In the genomic region with DNA sequence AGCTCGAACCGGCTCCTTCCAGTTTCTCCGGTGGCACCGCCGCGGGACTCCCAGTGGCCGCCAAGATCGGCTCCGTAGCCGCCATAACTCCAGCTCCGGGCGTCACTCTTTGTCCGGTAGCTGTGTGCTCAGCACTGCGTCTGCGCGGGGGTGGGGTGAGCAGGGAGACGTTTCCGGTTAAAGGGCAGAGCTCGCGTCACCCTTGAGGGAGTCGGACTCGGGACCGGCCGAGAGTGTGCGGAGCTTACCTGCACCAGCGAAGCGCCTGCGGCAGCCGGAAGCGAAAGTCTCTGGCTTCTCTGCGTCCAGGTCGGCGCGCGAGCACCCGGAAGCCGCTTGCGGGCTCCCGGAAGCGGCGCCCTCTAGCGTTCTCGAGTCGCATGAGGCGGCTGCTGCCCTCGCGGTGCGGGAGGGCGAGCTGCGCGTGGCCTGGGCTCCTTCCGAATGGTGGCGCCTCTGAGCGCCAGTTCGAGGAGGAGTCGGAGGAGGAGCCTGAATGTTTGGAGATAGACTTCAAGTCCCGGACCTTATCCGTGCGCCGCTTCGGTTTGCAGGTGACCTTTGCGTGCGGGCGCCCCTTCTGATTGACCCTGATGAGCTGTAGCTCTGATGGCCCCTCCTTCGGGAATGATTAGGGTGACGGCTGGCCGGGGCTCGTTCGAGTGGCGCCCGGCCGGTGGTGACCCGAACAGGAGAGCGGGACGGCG, we compare ENCODE assay signal across 1 cellular context.
TF ChIP-seq lines count a peak whose summit lies in the region.

A gene (minus strand): TSS at position 303 of the 707 bp plus-strand sequence. CDS start 218 bp downstream, at position 85.

TF ChIP-seq in K562, 482 proteins besides CTCF, POLR2A, EP300 and RAD21 (continued from another document and continues in another):
- TF ChIP-seq, protein P1, sequence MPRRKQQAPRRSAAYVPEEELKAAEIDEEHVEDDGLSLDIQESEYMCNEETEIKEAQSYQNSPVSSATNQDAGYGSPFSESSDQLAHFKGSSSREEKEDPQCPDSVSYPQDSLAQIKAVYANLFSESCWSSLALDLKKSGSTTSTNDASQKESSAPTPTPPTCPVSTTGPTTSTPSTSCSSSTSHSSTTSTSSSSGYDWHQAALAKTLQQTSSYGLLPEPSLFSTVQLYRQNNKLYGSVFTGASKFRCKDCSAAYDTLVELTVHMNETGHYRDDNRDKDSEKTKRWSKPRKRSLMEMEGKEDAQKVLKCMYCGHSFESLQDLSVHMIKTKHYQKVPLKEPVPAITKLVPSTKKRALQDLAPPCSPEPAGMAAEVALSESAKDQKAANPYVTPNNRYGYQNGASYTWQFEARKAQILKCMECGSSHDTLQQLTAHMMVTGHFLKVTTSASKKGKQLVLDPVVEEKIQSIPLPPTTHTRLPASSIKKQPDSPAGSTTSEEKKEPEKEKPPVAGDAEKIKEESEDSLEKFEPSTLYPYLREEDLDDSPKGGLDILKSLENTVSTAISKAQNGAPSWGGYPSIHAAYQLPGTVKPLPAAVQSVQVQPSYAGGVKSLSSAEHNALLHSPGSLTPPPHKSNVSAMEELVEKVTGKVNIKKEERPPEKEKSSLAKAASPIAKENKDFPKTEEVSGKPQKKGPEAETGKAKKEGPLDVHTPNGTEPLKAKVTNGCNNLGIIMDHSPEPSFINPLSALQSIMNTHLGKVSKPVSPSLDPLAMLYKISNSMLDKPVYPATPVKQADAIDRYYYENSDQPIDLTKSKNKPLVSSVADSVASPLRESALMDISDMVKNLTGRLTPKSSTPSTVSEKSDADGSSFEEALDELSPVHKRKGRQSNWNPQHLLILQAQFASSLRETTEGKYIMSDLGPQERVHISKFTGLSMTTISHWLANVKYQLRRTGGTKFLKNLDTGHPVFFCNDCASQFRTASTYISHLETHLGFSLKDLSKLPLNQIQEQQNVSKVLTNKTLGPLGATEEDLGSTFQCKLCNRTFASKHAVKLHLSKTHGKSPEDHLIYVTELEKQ (CRISPR knock-in tag; IDR thresholded peaks at IDR 0.05), result no peak
- TF ChIP-seq, protein P2, sequence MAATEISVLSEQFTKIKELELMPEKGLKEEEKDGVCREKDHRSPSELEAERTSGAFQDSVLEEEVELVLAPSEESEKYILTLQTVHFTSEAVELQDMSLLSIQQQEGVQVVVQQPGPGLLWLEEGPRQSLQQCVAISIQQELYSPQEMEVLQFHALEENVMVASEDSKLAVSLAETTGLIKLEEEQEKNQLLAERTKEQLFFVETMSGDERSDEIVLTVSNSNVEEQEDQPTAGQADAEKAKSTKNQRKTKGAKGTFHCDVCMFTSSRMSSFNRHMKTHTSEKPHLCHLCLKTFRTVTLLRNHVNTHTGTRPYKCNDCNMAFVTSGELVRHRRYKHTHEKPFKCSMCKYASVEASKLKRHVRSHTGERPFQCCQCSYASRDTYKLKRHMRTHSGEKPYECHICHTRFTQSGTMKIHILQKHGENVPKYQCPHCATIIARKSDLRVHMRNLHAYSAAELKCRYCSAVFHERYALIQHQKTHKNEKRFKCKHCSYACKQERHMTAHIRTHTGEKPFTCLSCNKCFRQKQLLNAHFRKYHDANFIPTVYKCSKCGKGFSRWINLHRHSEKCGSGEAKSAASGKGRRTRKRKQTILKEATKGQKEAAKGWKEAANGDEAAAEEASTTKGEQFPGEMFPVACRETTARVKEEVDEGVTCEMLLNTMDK (IDR thresholded peaks at IDR 0.05; ENCODE audit: borderline replicate concordance, insufficient read depth, low read depth, low read length, poor library complexity, severe bottlenecking), result peak; percentile 99
- no peak for TF ChIP-seq RBM39 (optimal IDR thresholded peaks at IDR 0.05; ENCODE audit: low read depth, low read length)
- TF ChIP-seq ZNF133 (CRISPR knock-in tag; IDR thresholded peaks at IDR 0.05), result no peak
- TF ChIP-seq, protein P3, sequence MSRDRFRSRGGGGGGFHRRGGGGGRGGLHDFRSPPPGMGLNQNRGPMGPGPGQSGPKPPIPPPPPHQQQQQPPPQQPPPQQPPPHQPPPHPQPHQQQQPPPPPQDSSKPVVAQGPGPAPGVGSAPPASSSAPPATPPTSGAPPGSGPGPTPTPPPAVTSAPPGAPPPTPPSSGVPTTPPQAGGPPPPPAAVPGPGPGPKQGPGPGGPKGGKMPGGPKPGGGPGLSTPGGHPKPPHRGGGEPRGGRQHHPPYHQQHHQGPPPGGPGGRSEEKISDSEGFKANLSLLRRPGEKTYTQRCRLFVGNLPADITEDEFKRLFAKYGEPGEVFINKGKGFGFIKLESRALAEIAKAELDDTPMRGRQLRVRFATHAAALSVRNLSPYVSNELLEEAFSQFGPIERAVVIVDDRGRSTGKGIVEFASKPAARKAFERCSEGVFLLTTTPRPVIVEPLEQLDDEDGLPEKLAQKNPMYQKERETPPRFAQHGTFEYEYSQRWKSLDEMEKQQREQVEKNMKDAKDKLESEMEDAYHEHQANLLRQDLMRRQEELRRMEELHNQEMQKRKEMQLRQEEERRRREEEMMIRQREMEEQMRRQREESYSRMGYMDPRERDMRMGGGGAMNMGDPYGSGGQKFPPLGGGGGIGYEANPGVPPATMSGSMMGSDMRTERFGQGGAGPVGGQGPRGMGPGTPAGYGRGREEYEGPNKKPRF (IDR thresholded peaks at IDR 0.05; ENCODE audit: low read depth, low read length), result no peak
- TF ChIP-seq, protein P4, sequence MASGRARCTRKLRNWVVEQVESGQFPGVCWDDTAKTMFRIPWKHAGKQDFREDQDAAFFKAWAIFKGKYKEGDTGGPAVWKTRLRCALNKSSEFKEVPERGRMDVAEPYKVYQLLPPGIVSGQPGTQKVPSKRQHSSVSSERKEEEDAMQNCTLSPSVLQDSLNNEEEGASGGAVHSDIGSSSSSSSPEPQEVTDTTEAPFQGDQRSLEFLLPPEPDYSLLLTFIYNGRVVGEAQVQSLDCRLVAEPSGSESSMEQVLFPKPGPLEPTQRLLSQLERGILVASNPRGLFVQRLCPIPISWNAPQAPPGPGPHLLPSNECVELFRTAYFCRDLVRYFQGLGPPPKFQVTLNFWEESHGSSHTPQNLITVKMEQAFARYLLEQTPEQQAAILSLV (tag; IDR thresholded peaks at IDR 0.05), result no peak
- TF ChIP-seq, protein P5, sequence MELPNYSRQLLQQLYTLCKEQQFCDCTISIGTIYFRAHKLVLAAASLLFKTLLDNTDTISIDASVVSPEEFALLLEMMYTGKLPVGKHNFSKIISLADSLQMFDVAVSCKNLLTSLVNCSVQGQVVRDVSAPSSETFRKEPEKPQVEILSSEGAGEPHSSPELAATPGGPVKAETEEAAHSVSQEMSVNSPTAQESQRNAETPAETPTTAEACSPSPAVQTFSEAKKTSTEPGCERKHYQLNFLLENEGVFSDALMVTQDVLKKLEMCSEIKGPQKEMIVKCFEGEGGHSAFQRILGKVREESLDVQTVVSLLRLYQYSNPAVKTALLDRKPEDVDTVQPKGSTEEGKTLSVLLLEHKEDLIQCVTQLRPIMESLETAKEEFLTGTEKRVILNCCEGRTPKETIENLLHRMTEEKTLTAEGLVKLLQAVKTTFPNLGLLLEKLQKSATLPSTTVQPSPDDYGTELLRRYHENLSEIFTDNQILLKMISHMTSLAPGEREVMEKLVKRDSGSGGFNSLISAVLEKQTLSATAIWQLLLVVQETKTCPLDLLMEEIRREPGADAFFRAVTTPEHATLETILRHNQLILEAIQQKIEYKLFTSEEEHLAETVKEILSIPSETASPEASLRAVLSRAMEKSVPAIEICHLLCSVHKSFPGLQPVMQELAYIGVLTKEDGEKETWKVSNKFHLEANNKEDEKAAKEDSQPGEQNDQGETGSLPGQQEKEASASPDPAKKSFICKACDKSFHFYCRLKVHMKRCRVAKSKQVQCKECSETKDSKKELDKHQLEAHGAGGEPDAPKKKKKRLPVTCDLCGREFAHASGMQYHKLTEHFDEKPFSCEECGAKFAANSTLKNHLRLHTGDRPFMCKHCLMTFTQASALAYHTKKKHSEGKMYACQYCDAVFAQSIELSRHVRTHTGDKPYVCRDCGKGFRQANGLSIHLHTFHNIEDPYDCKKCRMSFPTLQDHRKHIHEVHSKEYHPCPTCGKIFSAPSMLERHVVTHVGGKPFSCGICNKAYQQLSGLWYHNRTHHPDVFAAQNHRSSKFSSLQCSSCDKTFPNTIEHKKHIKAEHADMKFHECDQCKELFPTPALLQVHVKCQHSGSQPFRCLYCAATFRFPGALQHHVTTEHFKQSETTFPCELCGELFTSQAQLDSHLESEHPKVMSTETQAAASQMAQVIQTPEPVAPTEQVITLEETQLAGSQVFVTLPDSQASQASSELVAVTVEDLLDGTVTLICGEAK (IDR thresholded peaks at IDR 0.05), result peak; percentile 100
- TF ChIP-seq, protein P5 (CRISPR knock-in tag; IDR thresholded peaks at IDR 0.05), result peak; percentile 57; the same call in 1 of the 2 replicates
- peak; percentile 84; the same call in 1 of the 2 replicates for TF ChIP-seq ZC3H11A (IDR thresholded peaks at IDR 0.05; ENCODE audit: low read depth, low read length)
- no peak for TF ChIP-seq HNRNPK (IDR thresholded peaks at IDR 0.05; ENCODE audit: low read depth, low read length, poor library complexity, severe bottlenecking)
- peak; percentile 54 to 56; a peak in 3 of 4 replicates for TF ChIP-seq SIX5 (IDR thresholded peaks at IDR 0.05; ENCODE audit: borderline replicate concordance in 1 of 2, insufficient read depth in 1 of 2, low read depth in 1 of 2, low read length in 2 of 2)
- TF ChIP-seq, protein P6, sequence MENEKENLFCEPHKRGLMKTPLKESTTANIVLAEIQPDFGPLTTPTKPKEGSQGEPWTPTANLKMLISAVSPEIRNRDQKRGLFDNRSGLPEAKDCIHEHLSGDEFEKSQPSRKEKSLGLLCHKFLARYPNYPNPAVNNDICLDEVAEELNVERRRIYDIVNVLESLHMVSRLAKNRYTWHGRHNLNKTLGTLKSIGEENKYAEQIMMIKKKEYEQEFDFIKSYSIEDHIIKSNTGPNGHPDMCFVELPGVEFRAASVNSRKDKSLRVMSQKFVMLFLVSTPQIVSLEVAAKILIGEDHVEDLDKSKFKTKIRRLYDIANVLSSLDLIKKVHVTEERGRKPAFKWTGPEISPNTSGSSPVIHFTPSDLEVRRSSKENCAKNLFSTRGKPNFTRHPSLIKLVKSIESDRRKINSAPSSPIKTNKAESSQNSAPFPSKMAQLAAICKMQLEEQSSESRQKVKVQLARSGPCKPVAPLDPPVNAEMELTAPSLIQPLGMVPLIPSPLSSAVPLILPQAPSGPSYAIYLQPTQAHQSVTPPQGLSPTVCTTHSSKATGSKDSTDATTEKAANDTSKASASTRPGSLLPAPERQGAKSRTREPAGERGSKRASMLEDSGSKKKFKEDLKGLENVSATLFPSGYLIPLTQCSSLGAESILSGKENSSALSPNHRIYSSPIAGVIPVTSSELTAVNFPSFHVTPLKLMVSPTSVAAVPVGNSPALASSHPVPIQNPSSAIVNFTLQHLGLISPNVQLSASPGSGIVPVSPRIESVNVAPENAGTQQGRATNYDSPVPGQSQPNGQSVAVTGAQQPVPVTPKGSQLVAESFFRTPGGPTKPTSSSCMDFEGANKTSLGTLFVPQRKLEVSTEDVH (IDR thresholded peaks at IDR 0.05; ENCODE audit: low read depth, partially characterized antibody), result peak; percentile 95
- no peak; the same call in 1 of the 2 replicates for TF ChIP-seq ARID1B (IDR thresholded peaks at IDR 0.05)
- TF ChIP-seq, protein P7, sequence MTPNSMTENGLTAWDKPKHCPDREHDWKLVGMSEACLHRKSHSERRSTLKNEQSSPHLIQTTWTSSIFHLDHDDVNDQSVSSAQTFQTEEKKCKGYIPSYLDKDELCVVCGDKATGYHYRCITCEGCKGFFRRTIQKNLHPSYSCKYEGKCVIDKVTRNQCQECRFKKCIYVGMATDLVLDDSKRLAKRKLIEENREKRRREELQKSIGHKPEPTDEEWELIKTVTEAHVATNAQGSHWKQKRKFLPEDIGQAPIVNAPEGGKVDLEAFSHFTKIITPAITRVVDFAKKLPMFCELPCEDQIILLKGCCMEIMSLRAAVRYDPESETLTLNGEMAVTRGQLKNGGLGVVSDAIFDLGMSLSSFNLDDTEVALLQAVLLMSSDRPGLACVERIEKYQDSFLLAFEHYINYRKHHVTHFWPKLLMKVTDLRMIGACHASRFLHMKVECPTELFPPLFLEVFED (CRISPR knock-in tag; conservative IDR thresholded peaks at IDR 0.05), result peak; percentile 58; the same call in 1 of the 2 replicates
- TF ChIP-seq PYGO2 (tag; IDR thresholded peaks at IDR 0.05), result no peak
- TF ChIP-seq, protein P8, sequence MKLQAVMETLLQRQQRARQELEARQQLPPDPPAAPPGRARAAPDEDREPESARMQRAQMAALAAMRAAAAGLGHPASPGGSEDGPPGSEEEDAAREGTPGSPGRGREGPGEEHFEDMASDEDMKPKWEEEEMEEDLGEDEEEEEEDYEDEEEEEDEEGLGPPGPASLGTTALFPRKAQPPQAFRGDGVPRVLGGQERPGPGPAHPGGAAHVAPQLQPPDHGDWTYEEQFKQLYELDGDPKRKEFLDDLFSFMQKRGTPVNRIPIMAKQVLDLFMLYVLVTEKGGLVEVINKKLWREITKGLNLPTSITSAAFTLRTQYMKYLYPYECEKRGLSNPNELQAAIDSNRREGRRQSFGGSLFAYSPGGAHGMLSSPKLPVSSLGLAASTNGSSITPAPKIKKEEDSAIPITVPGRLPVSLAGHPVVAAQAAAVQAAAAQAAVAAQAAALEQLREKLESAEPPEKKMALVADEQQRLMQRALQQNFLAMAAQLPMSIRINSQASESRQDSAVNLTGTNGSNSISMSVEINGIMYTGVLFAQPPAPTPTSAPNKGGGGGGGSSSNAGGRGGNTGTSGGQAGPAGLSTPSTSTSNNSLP (IDR thresholded peaks at IDR 0.05; ENCODE audit: borderline replicate concordance, low read depth, low read length), result 0 out of 2 replicates have a peak, but pooled peaks have one; percentile 32
- TF ChIP-seq CBX2 (IDR thresholded peaks at IDR 0.05; ENCODE audit: insufficient read depth, low read length, poor library complexity, severe bottlenecking), result no peak
- TF ChIP-seq JUN (IDR thresholded peaks at IDR 0.05; ENCODE audit: borderline replicate concordance, low read depth, low read length), result peak; percentile 30; the same call in 1 of the 2 replicates
- peak; percentile 49; the same call in 1 of the 2 replicates for TF ChIP-seq JUN (CRISPR knock-in tag; IDR thresholded peaks at IDR 0.05; ENCODE audit: borderline replicate concordance)
- TF ChIP-seq ZNF75A (CRISPR knock-in tag; IDR thresholded peaks at IDR 0.05), result no peak
